In the genomic region with DNA sequence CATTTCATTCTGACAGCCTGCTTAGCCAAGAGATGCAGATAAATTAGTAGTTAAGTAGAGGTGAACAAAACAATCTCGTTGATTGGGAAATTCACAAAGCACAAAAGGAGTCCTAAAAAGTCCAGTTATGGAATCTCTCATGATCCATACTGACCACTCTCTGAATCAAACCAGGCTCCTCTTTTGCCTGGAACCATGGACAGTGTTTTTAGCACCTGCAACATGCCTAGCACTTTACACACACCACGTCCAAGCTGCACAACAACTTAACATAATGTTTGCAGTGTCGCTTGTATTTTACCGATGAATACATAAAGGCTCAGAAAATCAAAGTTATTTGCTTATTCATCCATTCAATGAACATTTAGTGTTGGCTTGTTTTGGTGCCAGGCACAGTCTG, we compare ENCODE assay signal across 32 cellular contexts.
"Had no signal": no experiment of that assay in that cellular context is flagged by ENCODE, and none has a peak within 500 bp of the region (broad histone marks: within the 10 kb centered on the region; RNA-seq: fewer than 3 reads in every experiment).

No MANE protein-coding gene starts in this region.

- ATAC-seq: activated naive CD4-positive, alpha-beta T cell treated with anti-CD3 and anti-CD28 coated beads, Interleukin-2, amount 50 U/mL, for 72 hours; activated naive CD8-positive, alpha-beta T cell treated with anti-CD3 and anti-CD28 coated beads, Interleukin-2, amount 50 U/mL, for 24 hours; activated T-cell treated with anti-CD3 and anti-CD28 coated beads, Interleukin-2, amount 50 U/mL, for 4 hours; activated T-cell treated with anti-CD3 and anti-CD28 coated beads, Interleukin-2, amount 50 U/mL, for 72 hours; activated T-helper 17 cell treated with anti-CD3 and anti-CD28 coated beads, Interleukin-2, amount 50 U/mL, for 72 hours; body of pancreas had no signal

- H3K36me3 ChIP-seq: adrenal gland, ascending aorta, brain microvascular endothelial cell, breast epithelium, cardiac muscle cell had no signal

- H3K27ac ChIP-seq: adrenal gland, ascending aorta, body of pancreas, brain microvascular endothelial cell, breast epithelium, cardiac muscle cell had no signal

- H3K9me3 ChIP-seq: adrenal gland, ascending aorta, body of pancreas, breast epithelium had no signal

- H3K4me1 ChIP-seq: adrenal gland, ascending aorta, body of pancreas, breast epithelium had no signal

- H3K4me3 ChIP-seq: adrenal gland, ascending aorta, body of pancreas, breast epithelium, cardiac muscle cell had no signal

- DNase-seq: activated effector memory CD4-positive, alpha-beta T cell treated with anti-CD3 and anti-CD28 coated beads, Interleukin-2, amount 50 U/mL, for 16 hours; activated effector memory CD4-positive, alpha-beta T cell treated with Interleukin-2 at 50 U/mL for 16 hours; activated gamma-delta T cell; activated gamma-delta T cell treated with Interleukin-2 at 50 U/mL for 16 hours; activated naive CD4-positive, alpha-beta T cell; activated naive CD4-positive, alpha-beta T cell treated with anti-CD3 and anti-CD28 coated beads for 36 hours; activated naive CD4-positive, alpha-beta T cell treated with anti-CD3 and anti-CD28 coated beads, Interleukin-2, amount 10 ng/mL, durations not matched to agents 7 days and 5 days; activated naive CD4-positive, alpha-beta T cell treated with anti-CD3 and anti-CD28 coated beads, Interleukin-2, amount 50 U/mL, for 16 hours; activated naive CD4-positive, alpha-beta T cell treated with Interleukin-2 at 50 U/mL for 16 hours; activated naive CD8-positive, alpha-beta T cell treated with anti-CD3 and anti-CD28 coated beads for 36 hours; activated naive CD8-positive, alpha-beta T cell treated with anti-CD3 and anti-CD28 coated beads, Interleukin-2, amount 10 ng/mL, durations not matched to agents 7 days and 5 days; activated naive CD8-positive, alpha-beta T cell treated with anti-CD3 and anti-CD28 coated beads, Interleukin-2, amount 50 U/mL, for 24 hours; activated T-cell treated with anti-CD3 and anti-CD28 coated beads, Interleukin-2, amount 50 U/mL, for 1 hour; activated T-cell treated with anti-CD3 and anti-CD28 coated beads, Interleukin-2, amount 50 U/mL, for 24 hours; activated T-cell treated with anti-CD3 and anti-CD28 coated beads, Interleukin-2, amount 50 U/mL, for 4 hours; activated T-cell treated with anti-CD3 and anti-CD28 coated beads, Interleukin-2, amount 50 U/mL, for 48 hours; activated T-cell treated with anti-CD3 and anti-CD28 coated beads, Interleukin-2, amount 50 U/mL, for 72 hours; adrenal gland; amniotic stem cell; amygdala; anterior cingulate cortex; aorta; body of pancreas; brain microvascular endothelial cell; caudate nucleus; central memory CD4-positive, alpha-beta T cell; cerebellar nuclear complex had no signal

- H3K27me3 ChIP-seq: adrenal gland, ascending aorta, body of pancreas, brain microvascular endothelial cell, cardiac muscle cell had no signal
